Comparison of ENCODE assay signal across 14 cellular contexts in the genomic region with DNA sequence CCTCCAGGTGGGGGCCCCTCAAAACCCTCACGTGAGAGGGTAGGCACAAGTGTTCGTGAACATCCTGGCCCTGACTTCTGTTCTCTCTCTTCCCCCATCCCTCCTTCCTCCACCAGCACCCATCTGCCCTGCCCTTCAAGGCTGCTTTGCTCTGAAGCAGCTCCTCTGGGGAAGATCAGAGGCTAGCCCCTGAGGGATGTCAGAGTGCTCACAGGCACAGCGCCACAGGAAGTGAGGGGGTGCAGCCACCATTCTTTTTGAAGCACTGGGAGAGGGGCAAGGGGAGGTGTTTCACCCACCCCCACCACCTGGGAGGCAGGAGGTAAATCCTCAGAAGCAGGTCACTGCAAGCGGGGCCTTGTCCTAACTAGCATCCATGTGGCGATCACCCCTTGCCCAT. TPM values are rescaled to one million over a fixed set of nuclear protein-coding genes. Genes with fewer than 3 reads are reported as not detected.
A peak's percentile ranks its signal among the peaks of the same experiment; 100 is the strongest.
DNase-seq lines count a peak whose midpoint lies in the region; ATAC-seq and TF ChIP-seq lines count a peak whose summit lies in the region.
"Had no signal": no experiment of that assay in that cellular context is flagged by ENCODE, and none has a peak within 500 bp of the region (broad histone marks: within the 10 kb centered on the region; RNA-seq: fewer than 3 reads in every experiment).

No MANE protein-coding gene starts in this region.

- no peaks in the 10 kb centered on the region for H3K27me3 ChIP-seq in Loucy (ENCODE audit: insufficient read depth, low read length, poor library complexity, severe bottlenecking)
- H3K27me3 ChIP-seq in psoas muscle (ENCODE audit: insufficient read depth in 3 of 3, low read length in 2 of 3), result no peaks in the 10 kb centered on the region
- H3K27me3 ChIP-seq: Peyer's patch, SJSA1 had no signal

- H3F3A ChIP-seq in Loucy (ENCODE audit: low read depth), result no peaks in the 10 kb centered on the region

- no peak for DNase-seq in stimulated activated naive CD8-positive, alpha-beta T cell treated with anti-CD3 and anti-CD28 coated beads, Interleukin-15, amount 100 ng/mL, for 72 hours
- DNase-seq in stimulated activated naive CD8-positive, alpha-beta T cell treated with anti-CD3 and anti-CD28 coated beads, Interleukin-15, Interleukin-2, amounts not matched to agents 100 U/mL and 50 U/mL, for 24 hours, result no peak
- DNase-seq in psoas muscle (no peak), mesothelial cell of epicardium (ENCODE audit: low spot score in 2 of 2, unreplicated experiment in 2 of 2) (no peak)
- DNase-seq in activated T-cell treated with anti-CD3 and anti-CD28 coated beads, Interleukin-2, amount 50 U/mL, for 4 hours, result no peak
- DNase-seq: DMS79; HFFc6; NCI-H1694 treated with DMSO at 0.1 percent for 48 hours; NK-92 treated with Interleukin-12 subunit alpha and Interleukin-12 subunit beta, amount 100 ng/mL, for 24 hours had no signal

- no peaks in the 10 kb centered on the region for H3K79me2 ChIP-seq in Loucy (ENCODE audit: insufficient read depth, low read length)

- WGBS in psoas muscle, 3 donors, result 89 to 94% (median 92%) methylated on average over 5 of the region's 5 CpGs

- H3K27ac Mint-ChIP-seq in stimulated activated naive CD8-positive, alpha-beta T cell treated with anti-CD3 and anti-CD28 coated beads, Interleukin-15, amount 100 ng/mL, for 72 hours, result peak overlapping the region in 1 of 2 donors; percentile 76
- no peak overlapping the region for H3K27ac Mint-ChIP-seq in mesothelial cell of epicardium
- H3K27ac Mint-ChIP-seq: HFFc6, IgD-negative memory B cell had no signal

- H3K36me3 ChIP-seq in Loucy (ENCODE audit: insufficient read depth, low read length) (no peaks in the 10 kb centered on the region), psoas muscle (ENCODE audit: insufficient read depth in 1 of 2, low read depth in 1 of 2) (peaks cover 12 to 84% of the 10 kb centered on the region in 2 donors)

- no peaks in the 10 kb centered on the region for H3K36me3 Mint-ChIP-seq in activated T-cell treated with anti-CD3 and anti-CD28 coated beads, Interleukin-2, amount 50 U/mL, for 4 hours (ENCODE audit: insufficient read depth)
- H3K36me3 Mint-ChIP-seq in mesothelial cell of epicardium, result no peaks in the 10 kb centered on the region
- H3K36me3 Mint-ChIP-seq: IgD-negative memory B cell had no signal

- H3K27me3 Mint-ChIP-seq in stimulated activated naive CD8-positive, alpha-beta T cell treated with anti-CD3 and anti-CD28 coated beads, Interleukin-15, amount 100 ng/mL, for 72 hours, result no peaks in the 10 kb centered on the region
- H3K27me3 Mint-ChIP-seq in activated T-cell treated with anti-CD3 and anti-CD28 coated beads, Interleukin-2, amount 50 U/mL, for 4 hours (ENCODE audit: low read depth), result no peaks in the 10 kb centered on the region
- H3K27me3 Mint-ChIP-seq in mesothelial cell of epicardium (ENCODE audit: low read depth), result no peaks in the 10 kb centered on the region
- H3K27me3 Mint-ChIP-seq: IgD-negative memory B cell had no signal

- no peaks in the 10 kb centered on the region for H3K9me2 ChIP-seq in Loucy (replicated peaks; ENCODE audit: low read depth, low read length)

- no peak for TF ChIP-seq CTCF in Loucy (conservative IDR thresholded peaks at IDR 0.05; ENCODE audit: low read length)
- TF ChIP-seq CTCF in psoas muscle (IDR thresholded peaks at IDR 0.05), result no peak
- no peak for TF ChIP-seq CTCF in mesothelial cell of epicardium (IDR thresholded peaks at IDR 0.05; ENCODE audit: unreplicated experiment)

- H3K9ac ChIP-seq in Loucy (ENCODE audit: low read depth, low read length, poor library complexity, severe bottlenecking), result peak overlapping the region; percentile 51

- peaks cover 24% of the 10 kb centered on the region for H3K4me1 Mint-ChIP-seq in stimulated activated naive CD8-positive, alpha-beta T cell treated with anti-CD3 and anti-CD28 coated beads, Interleukin-15, amount 100 ng/mL, for 72 hours
- H3K4me1 Mint-ChIP-seq in activated T-cell treated with anti-CD3 and anti-CD28 coated beads, Interleukin-2, amount 50 U/mL, for 4 hours (ENCODE audit: low read depth), result peaks cover 4% of the 10 kb centered on the region
- no peaks in the 10 kb centered on the region for H3K4me1 Mint-ChIP-seq in mesothelial cell of epicardium
- H3K4me1 Mint-ChIP-seq: IgD-negative memory B cell had no signal

- peak overlapping the region; percentile 61 for H3K27ac ChIP-seq in psoas muscle
- H3K27ac ChIP-seq: SJSA1 had no signal

- H4K20me1 ChIP-seq in Loucy (ENCODE audit: insufficient read depth, low read length, poor library complexity, severe bottlenecking), result no peaks in the 10 kb centered on the region

- H3K9me3 ChIP-seq in Loucy (ENCODE audit: insufficient read depth, low read depth, low read length) (no peaks in the 10 kb centered on the region), psoas muscle (no peaks in the 10 kb centered on the region)
- H3K9me3 ChIP-seq: Peyer's patch, SJSA1 had no signal

- peaks cover 5 to 7% of the 10 kb centered on the region in 2 donors for H3K9me3 Mint-ChIP-seq in stimulated activated naive CD8-positive, alpha-beta T cell treated with anti-CD3 and anti-CD28 coated beads, Interleukin-15, amount 100 ng/mL, for 72 hours
- peaks cover 4% of the 10 kb centered on the region for H3K9me3 Mint-ChIP-seq in activated T-cell treated with anti-CD3 and anti-CD28 coated beads, Interleukin-2, amount 50 U/mL, for 4 hours
- H3K9me3 Mint-ChIP-seq in mesothelial cell of epicardium, result peaks cover 3% of the 10 kb centered on the region
- H3K9me3 Mint-ChIP-seq: HFFc6, IgD-negative memory B cell had no signal

- H3K4me3 Mint-ChIP-seq in stimulated activated naive CD8-positive, alpha-beta T cell treated with anti-CD3 and anti-CD28 coated beads, Interleukin-15, amount 100 ng/mL, for 72 hours, result peak overlapping the region in 1 of 2 donors; percentile 35
- H3K4me3 Mint-ChIP-seq in activated T-cell treated with anti-CD3 and anti-CD28 coated beads, Interleukin-2, amount 50 U/mL, for 4 hours, result no peak overlapping the region
- no peak overlapping the region for H3K4me3 Mint-ChIP-seq in mesothelial cell of epicardium
- H3K4me3 Mint-ChIP-seq: HFFc6, IgD-negative memory B cell had no signal

- peak overlapping the region; percentile 50 for H2AFZ ChIP-seq in Loucy (ENCODE audit: low read length)

- ATAC-seq in stimulated activated naive CD8-positive, alpha-beta T cell treated with anti-CD3 and anti-CD28 coated beads, Interleukin-15, amount 100 ng/mL, for 72 hours, result peak; percentile 38
- no peak for ATAC-seq in stimulated activated naive CD8-positive, alpha-beta T cell treated with anti-CD3 and anti-CD28 coated beads, Interleukin-15, Interleukin-2, amounts not matched to agents 100 U/mL and 50 U/mL, for 24 hours
- ATAC-seq in psoas muscle (no peak), HG03196 (IDR thresholded peaks at IDR 0.05; ENCODE audit: unreplicated experiment) (no peak)
- ATAC-seq in activated T-cell treated with anti-CD3 and anti-CD28 coated beads, Interleukin-2, amount 50 U/mL, for 4 hours, result no peak

- H3K4me3 ChIP-seq in Loucy (ENCODE audit: low read length, poor library complexity, severe bottlenecking) (no peak overlapping the region), psoas muscle (no peak overlapping the region)
- H3K4me3 ChIP-seq: Peyer's patch, SJSA1 had no signal

- H3K4me2 ChIP-seq in Loucy (ENCODE audit: low read depth, low read length, poor library complexity, severe bottlenecking), result peak overlapping the region; percentile 46

- H3K4me1 ChIP-seq in Loucy (ENCODE audit: insufficient read depth, low read length, poor library complexity, severe bottlenecking), result peaks cover 16% of the 10 kb centered on the region
- H3K4me1 ChIP-seq in psoas muscle, result peaks cover 44% of the 10 kb centered on the region
- H3K4me1 ChIP-seq: SJSA1 had no signal

- intact Hi-C loops in psoas muscle (cut with DNase I), result no loop called here

RNA-seq across cellular contexts. Expression of a gene that starts 11.4 kb away (rescaled TPM):
- total RNA-seq in psoas muscle (10 to 100 TPM; 24.2 to 44.2 (median 36.4) TPM), mesothelial cell of epicardium (3.3 to 4.1 TPM (median 3.8 TPM) in 3 replicates)
- polyA plus RNA-seq in psoas muscle, result 10 to 100 TPM; 17.3 to 32.5 (median 17.4) TPM
- 1 to 10 TPM in 1 of 3 donors, under 1 TPM in 2; 0.71 to 1.2 (median 0.98) TPM for total RNA-seq in activated T-cell treated with anti-CD3 and anti-CD28 coated beads, Interleukin-2, amount 50 U/mL, for 4 hours
